28 cellular contexts compared by ENCODE assay signal in genomic region chr5:79707535-79707934, GRCh38. TPM values are rescaled to one million over a fixed set of nuclear protein-coding genes. Genes with fewer than 3 reads are reported as not detected.
DNase-seq lines count a peak whose midpoint lies in the region; TF ChIP-seq lines count a peak whose summit lies in the region.
"Had no signal": no experiment of that assay in that cellular context is flagged by ENCODE, and none has a peak within 500 bp of the region (broad histone marks: within the 10 kb centered on the region; RNA-seq: fewer than 3 reads in every experiment).

No MANE protein-coding gene starts in this region.

- dilution Hi-C loops in mammary epithelial cell (cut with HindIII; ENCODE audit: low sequenced_read_pairs) = no loop called here

- intact Hi-C loops in breast epithelium (cut with DNase I; ENCODE audit: low total_unique reads) = no loop called here
- intact Hi-C loops in mammary epithelial cell (cut with micrococcal nuclease) = no loop called here

- H3K27me3 ChIP-seq in breast epithelium (no peaks in the 10 kb centered on the region), mammary epithelial cell (ENCODE audit: insufficient read depth, low read length) (no peaks in the 10 kb centered on the region), OCI-LY3 (ENCODE audit: low read depth, low read length) (no peaks in the 10 kb centered on the region), skeletal muscle tissue (ENCODE audit: control insufficient read depth in 3 of 3, insufficient read depth in 3 of 3, low read length in 3 of 3) (no peaks in the 10 kb centered on the region)

- H3K9ac ChIP-seq in mammary epithelial cell (ENCODE audit: insufficient read depth, low read length) = no peak overlapping the region
- H3K9ac ChIP-seq in OCI-LY3 (ENCODE audit: low read length) = no peak overlapping the region
- no peak overlapping the region for H3K9ac ChIP-seq in skeletal muscle tissue (ENCODE audit: low read depth in 1 of 3, low read length in 3 of 3)
- H3K9ac ChIP-seq: GM23248 had no signal

- peak overlapping the region; percentile 27 to 64 for H3K27ac ChIP-seq in breast epithelium
- no peak overlapping the region for H3K27ac ChIP-seq in mammary epithelial cell (ENCODE audit: insufficient read depth, low read depth, low read length)
- H3K27ac ChIP-seq in OCI-LY3 (ENCODE audit: low read length) = no peak overlapping the region
- peak overlapping the region; percentile 13 for H3K27ac ChIP-seq in skeletal muscle tissue (ENCODE audit: low read depth, low read length)
- H3K27ac ChIP-seq: 22Rv1, C4-2B, GM23248, PC-9 had no signal

- no peak for TF ChIP-seq POLR2A in breast epithelium (IDR thresholded peaks at IDR 0.05)

- H3K79me2 ChIP-seq in mammary epithelial cell (ENCODE audit: insufficient read depth, low read length) (no peaks in the 10 kb centered on the region), OCI-LY3 (ENCODE audit: low read length) (no peaks in the 10 kb centered on the region)

- BruUV-seq in mammary epithelial cell (replicated peaks; lab: Mats Ljungman, UMichigan) = no TSS peak

- H4K20me1 ChIP-seq in mammary epithelial cell (ENCODE audit: insufficient read depth, low read length) (no peaks in the 10 kb centered on the region), OCI-LY3 (ENCODE audit: insufficient read depth, low read length) (no peaks in the 10 kb centered on the region)

- CTCF ChIA-PET in mammary epithelial cell (lab: Charles Lee; ENCODE audit: low non-redundant PET) = no interaction called here

- WGBS in mammary epithelial cell (ENCODE audit: low coverage, missing lambda C conversion rate) = 69% methylated on average over 3 of the region's 3 CpGs

- H3K4me1 ChIP-seq in breast epithelium (peaks cover 0 to 18% of the 10 kb centered on the region in 2 donors), mammary epithelial cell (ENCODE audit: insufficient read depth, low read length) (peaks cover 3% of the 10 kb centered on the region), OCI-LY3 (ENCODE audit: low read length) (peaks cover 17% of the 10 kb centered on the region), skeletal muscle tissue (ENCODE audit: control insufficient read depth in 3 of 3, insufficient read depth in 3 of 3, low read length in 3 of 3) (peaks cover 14 to 24% (median 17%) of the 10 kb centered on the region in 3 donors)
- H3K4me1 ChIP-seq: Caco-2 had no signal

- no peak overlapping the region for H3K4me2 ChIP-seq in mammary epithelial cell (ENCODE audit: insufficient read depth, low read depth, low read length)
- peak overlapping the region; percentile 7; the same call in 1 of the 2 replicates for H3K4me2 ChIP-seq in OCI-LY3 (ENCODE audit: low read length)
- H3K4me2 ChIP-seq: PC-9 had no signal

- H2AFZ ChIP-seq in mammary epithelial cell (ENCODE audit: low read depth, low read length) (no peak overlapping the region), OCI-LY3 (ENCODE audit: low read depth, low read length) (no peak overlapping the region)
- H2AFZ ChIP-seq: GM23248, PC-9 had no signal

- DNase-seq in breast epithelium (ENCODE audit: low spot score in 2 of 2) (no peak), mammary epithelial cell (no peak), GM12865 (ENCODE audit: low read depth) (peak; percentile 37)
- DNase-seq in stimulated activated CD4-positive, alpha-beta T cell treated with anti-CD3 and anti-CD28 coated beads, Interleukin-2, amount 100 ng/mL, for 48 hours = no peak
- no peak for DNase-seq in activated effector memory CD4-positive, alpha-beta T cell treated with Interleukin-2 at 50 U/mL for 16 hours
- DNase-seq: Caco-2; CD8-positive, alpha-beta T cell; EL; GF-D8; GM23248; H7; IMR-90; KG1; MM.1S; NCI-H1048; NCI-H1417; NCI-H1694; NCI-H2029 treated with DMSO at 0.1 percent for 48 hours; NCI-H446 treated with DMSO at 0.1 percent for 48 hours; NCI-H82; NK-92 treated with Interleukin-12 subunit alpha and Interleukin-12 subunit beta, amount 100 ng/mL, for 24 hours; PC-9; RPMI8226; SHP77 had no signal

- in situ Hi-C loops in mammary epithelial cell (cut with MboI; ENCODE audit: low sequenced_read_pairs in 2 of 2) = no loop called here

- TF ChIP-seq CTCF in breast epithelium (IDR thresholded peaks at IDR 0.05) (no peak), mammary epithelial cell (conservative IDR thresholded peaks at IDR 0.05 in 1 of 2, IDR thresholded peaks at IDR 0.05 in 1 of 2; ENCODE audit: extremely low read depth in 1 of 2, insufficient read depth in 1 of 2, low read depth in 1 of 2, low read length in 2 of 2) (no peak), GM12865 (IDR thresholded peaks at IDR 0.05; ENCODE audit: insufficient read depth, low read depth, low read length, missing control alignments) (no peak), OCI-LY3 (IDR thresholded peaks at IDR 0.05; ENCODE audit: low read depth, low read length) (no peak)

- H3K9me3 ChIP-seq in breast epithelium (no peaks in the 10 kb centered on the region), mammary epithelial cell (replicated peaks; ENCODE audit: insufficient read depth, low read length) (no peaks in the 10 kb centered on the region), OCI-LY3 (ENCODE audit: insufficient read depth, low read length) (no peaks in the 10 kb centered on the region), skeletal muscle tissue (ENCODE audit: control insufficient read depth in 3 of 3, low read length in 3 of 3) (no peaks in the 10 kb centered on the region)
- H3K9me3 ChIP-seq: Caco-2 had no signal

- H3K4me3 ChIP-seq in breast epithelium (no peak overlapping the region), mammary epithelial cell (replicated peaks in 1 of 3; ENCODE audit: insufficient read depth in 1 of 3, low read depth in 2 of 3, low read length in 3 of 3) (no peak overlapping the region), GM12865 (ENCODE audit: low read depth, low read length) (no peak overlapping the region), OCI-LY3 (ENCODE audit: low read length) (no peak overlapping the region), skeletal muscle tissue (ENCODE audit: low read length in 3 of 3) (no peak overlapping the region)
- H3K4me3 ChIP-seq: GM23248, PC-9 had no signal

- no peaks in the 10 kb centered on the region for H3K36me3 ChIP-seq in breast epithelium
- H3K36me3 ChIP-seq in mammary epithelial cell (ENCODE audit: insufficient read depth, low read length) = no peaks in the 10 kb centered on the region
- no peaks in the 10 kb centered on the region for H3K36me3 ChIP-seq in OCI-LY3 (replicated peaks; ENCODE audit: low read depth, low read length)
- H3K36me3 ChIP-seq in skeletal muscle tissue (ENCODE audit: control insufficient read depth in 3 of 3, insufficient read depth in 3 of 3, low read length in 3 of 3) = no peaks in the 10 kb centered on the region

RNA-seq across cellular contexts. Expression of gene CMYA5, which starts 17.9 kb away (rescaled TPM):
- 100 to 1,000 TPM in 1 of 3 donors, 10 to 100 TPM in 1, 1 to 10 TPM in 1; 5.0 to 132 (median 37.0) TPM for total RNA-seq in breast epithelium
- 1 to 10 TPM in 1 of 2 donors, under 1 TPM in 1; 0.61 to 9.2 TPM for total RNA-seq in mammary epithelial cell
- polyA plus RNA-seq in mammary epithelial cell = 0.41 TPM
- polyA minus RNA-seq in mammary epithelial cell = not detected
- total RNA-seq in skeletal muscle tissue = 93.9 TPM

Comparison
In these comparisons a context has a peak if more than half of its experiments do, and no peak if none do; other contexts are left out.
1. H3K27ac ChIP-seq: peak in breast epithelium (2 of 2) and skeletal muscle tissue (single experiment); none in mammary epithelial cell (single experiment) and OCI-LY3 (single experiment).